In the genomic region with DNA sequence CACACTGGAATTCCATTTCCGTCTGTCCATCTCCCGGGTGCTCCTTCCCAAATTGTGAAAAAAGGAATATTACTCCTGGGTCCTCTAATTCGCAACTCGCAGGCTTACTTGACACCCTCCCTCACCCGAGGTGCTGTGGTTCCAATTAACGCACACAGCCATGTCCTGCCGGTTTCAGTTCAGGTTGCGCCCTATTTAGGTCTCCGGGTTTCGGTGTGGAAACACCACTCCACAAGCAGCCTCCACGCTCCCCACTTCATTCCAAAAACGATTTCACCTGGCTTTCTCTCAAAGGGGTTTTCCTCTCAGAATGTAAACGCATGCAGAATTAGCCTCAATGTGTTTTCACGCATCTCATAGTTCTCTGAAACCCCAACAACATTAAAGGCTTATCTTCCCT, we compare ENCODE assay signal across 35 cellular contexts.
"Had no signal": no experiment of that assay in that cellular context is flagged by ENCODE, and none has a peak within 500 bp of the region (broad histone marks: within the 10 kb centered on the region; RNA-seq: fewer than 3 reads in every experiment).

No MANE protein-coding gene starts in this region.

- DNase-seq: activated CD4-positive, alpha-beta memory T cell treated with anti-CD3 and anti-CD28 coated beads for 36 hours; activated CD4-positive, alpha-beta T cell treated with anti-CD3 and anti-CD28 coated beads, Interleukin-2, amount 10 ng/mL, durations not matched to agents 24 days and 14 days; activated CD4-positive, CD25-positive, alpha-beta regulatory T cell treated with anti-CD3 and anti-CD28 coated beads, Interleukin-2, amount 50 U/mL, for 72 hours; activated gamma-delta T cell treated with Interleukin-2 at 50 U/mL for 16 hours; activated T-cell treated with anti-CD3 and anti-CD28 coated beads, Interleukin-2, amount 50 U/mL, for 4 hours; foreskin keratinocyte; heart right ventricle; lower lobe of right lung; mesendoderm; mucosa of descending colon; pancreas; retina; small intestine; stimulated activated CD4-positive, alpha-beta T cell treated with anti-CD3 and anti-CD28 coated beads, Interleukin-1b, Interleukin-23, amount 100 ng/mL, for 48 hours; stimulated activated CD4-positive, alpha-beta T cell treated with anti-CD3 and anti-CD28 coated beads, Interleukin-4, amount 100 ng/mL, for 4 hours; stimulated activated CD8-positive, alpha-beta memory T cell treated with anti-CD3 and anti-CD28 coated beads, Interleukin-4, amount 100 ng/mL, for 48 hours; stimulated activated naive CD4-positive, alpha-beta T cell; T-cell; tibial artery; upper lobe of right lung had no signal

- H3K4me3 Mint-ChIP-seq: activated CD4-positive, alpha-beta memory T cell treated with anti-CD3 and anti-CD28 coated beads for 36 hours; activated CD4-positive, alpha-beta T cell treated with anti-CD3 and anti-CD28 coated beads, Interleukin-2, amount 10 ng/mL, durations not matched to agents 24 days and 14 days; activated T-cell treated with anti-CD3 and anti-CD28 coated beads, Interleukin-2, amount 50 U/mL, for 4 hours; activated T-helper 17 cell treated with anti-CD3 and anti-CD28 coated beads, Interleukin-2, amount 50 U/mL, for 72 hours; central memory CD8-positive, alpha-beta T cell; dendritic cell treated with granulocyte-macrophage colony-stimulating factor and Interleukin-4, amounts not matched to agents 40 ng/mL and 50 ng/mL, for 4 days; endodermal cell; nephron; T-cell had no signal

- H3K9me3 Mint-ChIP-seq: activated naive CD4-positive, alpha-beta T cell treated with anti-CD3 and anti-CD28 coated beads, Interleukin-2, amount 50 U/mL, for 72 hours; activated T-cell treated with anti-CD3 and anti-CD28 coated beads, Interleukin-2, amount 50 U/mL, for 4 hours; central memory CD8-positive, alpha-beta T cell; dendritic cell treated with granulocyte-macrophage colony-stimulating factor and Interleukin-4, amounts not matched to agents 40 ng/mL and 50 ng/mL, for 4 days; T-cell had no signal

- H3K27ac ChIP-seq: breast epithelium, esophagus muscularis mucosa, foreskin keratinocyte, heart right ventricle, left lung, lower lobe of right lung, pancreas, prostate gland, sigmoid colon, suprapubic skin, tibial artery, upper lobe of right lung, VCaP had no signal

- H3K27me3 ChIP-seq: breast epithelium, esophagus muscularis mucosa, foreskin keratinocyte, heart right ventricle, left lung, pancreas, sigmoid colon, suprapubic skin, tibial artery, upper lobe of right lung had no signal

- H3K4me1 Mint-ChIP-seq: nephron had no signal

- H3K36me3 ChIP-seq: breast epithelium, prostate gland had no signal

- H3K27me3 Mint-ChIP-seq: activated CD4-positive, alpha-beta memory T cell treated with anti-CD3 and anti-CD28 coated beads for 36 hours; activated CD4-positive, alpha-beta T cell treated with anti-CD3 and anti-CD28 coated beads, Interleukin-2, amount 10 ng/mL, durations not matched to agents 24 days and 14 days; activated T-helper 17 cell treated with anti-CD3 and anti-CD28 coated beads, Interleukin-2, amount 50 U/mL, for 72 hours; central memory CD8-positive, alpha-beta T cell; dendritic cell treated with granulocyte-macrophage colony-stimulating factor and Interleukin-4, amounts not matched to agents 40 ng/mL and 50 ng/mL, for 4 days; T-cell had no signal

- H3K27ac Mint-ChIP-seq: activated CD4-positive, alpha-beta memory T cell treated with anti-CD3 and anti-CD28 coated beads for 36 hours; activated CD4-positive, alpha-beta T cell treated with anti-CD3 and anti-CD28 coated beads, Interleukin-2, amount 10 ng/mL, durations not matched to agents 24 days and 14 days; activated T-helper 17 cell treated with anti-CD3 and anti-CD28 coated beads, Interleukin-2, amount 50 U/mL, for 72 hours; dendritic cell treated with granulocyte-macrophage colony-stimulating factor and Interleukin-4, amounts not matched to agents 40 ng/mL and 50 ng/mL, for 4 days; endodermal cell; nephron had no signal

- ATAC-seq: activated naive CD4-positive, alpha-beta T cell treated with anti-CD3 and anti-CD28 coated beads, Interleukin-2, amount 50 U/mL, for 72 hours; activated T-cell treated with anti-CD3 and anti-CD28 coated beads, Interleukin-2, amount 50 U/mL, for 4 hours; activated T-helper 17 cell treated with anti-CD3 and anti-CD28 coated beads, Interleukin-2, amount 50 U/mL, for 72 hours; foreskin keratinocyte; heart right ventricle; left lung; lower lobe of right lung; mucosa of descending colon; pancreas; T-cell; upper lobe of right lung had no signal

- FAIRE-seq: islet of Langerhans, pancreas, small intestine, TTC549 had no signal

- H3K9me3 ChIP-seq: breast epithelium, esophagus muscularis mucosa, left lung, lower lobe of right lung, mucosa of descending colon, pancreas, prostate gland, sigmoid colon, suprapubic skin, tibial artery, upper lobe of right lung had no signal

- H3K4me1 ChIP-seq: breast epithelium, esophagus muscularis mucosa, foreskin keratinocyte, pancreas, prostate gland, sigmoid colon, suprapubic skin, tibial artery, upper lobe of right lung had no signal

- H3K4me3 ChIP-seq: breast epithelium, esophagus muscularis mucosa, heart right ventricle, left lung, lower lobe of right lung, mucosa of descending colon, pancreas, prostate gland, sigmoid colon, suprapubic skin, tibial artery, upper lobe of right lung had no signal
